ENCODE assay signal across 35 cellular contexts in genomic region chr16:1433263-1433560, GRCh38. TPM values are rescaled to one million over a fixed set of nuclear protein-coding genes. Genes with fewer than 3 reads are reported as not detected.
"Had no signal": no experiment of that assay in that cellular context is flagged by ENCODE, and none has a peak within 500 bp of the region (broad histone marks: within the 10 kb centered on the region; RNA-seq: fewer than 3 reads in every experiment).

No MANE protein-coding gene starts in this region.

- H3K27ac ChIP-seq: tibial nerve, WERI-Rb-1 had no signal

- H3K36me3 ChIP-seq: WERI-Rb-1 had no signal

- DNase-seq: activated CD4-positive, alpha-beta T cell treated with anti-CD3 and anti-CD28 coated beads for 48 hours; activated CD4-positive, alpha-beta T cell treated with anti-CD3 and anti-CD28 coated beads, Interleukin-2, amount 50 U/mL, for 48 hours; activated CD8-positive, alpha-beta memory T cell treated with anti-CD3 and anti-CD28 coated beads, Interleukin-2, amount 50 U/mL, for 4 hours; activated effector memory CD4-positive, alpha-beta T cell treated with anti-CD3 and anti-CD28 coated beads, Interleukin-2, amount 50 U/mL, for 16 hours; activated naive CD4-positive, alpha-beta T cell treated with anti-CD3 and anti-CD28 coated beads, Interleukin-2, amount 10 ng/mL, durations not matched to agents 7 days and 5 days; activated T-cell treated with anti-CD3 and anti-CD28 coated beads, Interleukin-2, amount 50 U/mL, for 1 hour; amygdala; caudate nucleus; cortex of kidney; head of caudate nucleus; islet precursor cell; mesenchymal stem cell; natural killer cell; SK-N-SH; stimulated activated CD4-positive, alpha-beta T cell treated with anti-CD3 and anti-CD28 coated beads, Interleukin-1b, Interleukin-23, amount 100 ng/mL, for 48 hours; stimulated activated CD4-positive, alpha-beta T cell treated with anti-CD3 and anti-CD28 coated beads, Interleukin-4, amount 100 ng/mL, for 4 hours; SW 1271; T1000; WERI-Rb-1 had no signal

- H3K4me1 Mint-ChIP-seq: activated naive CD4-positive, alpha-beta T cell treated with anti-CD3 and anti-CD28 coated beads, Interleukin-2, amount 10 ng/mL, durations not matched to agents 7 days and 5 days had no signal

- H3K36me3 Mint-ChIP-seq: activated naive CD4-positive, alpha-beta T cell treated with anti-CD3 and anti-CD28 coated beads, Interleukin-2, amount 10 ng/mL, durations not matched to agents 7 days and 5 days; natural killer cell had no signal

- H3K9me3 ChIP-seq: gastroesophageal sphincter, SK-N-SH, tibial nerve had no signal

- H3K4me3 ChIP-seq: smooth muscle cell, tibial nerve had no signal

- H3K9me3 Mint-ChIP-seq: activated naive CD4-positive, alpha-beta T cell treated with anti-CD3 and anti-CD28 coated beads, Interleukin-2, amount 10 ng/mL, durations not matched to agents 7 days and 5 days; activated T-helper 1 cell treated with anti-CD3 and anti-CD28 coated beads, Interleukin-12 subunit alpha, Interleukin-12 subunit beta, Interleukin-2, Interleukin-4 antibody, amounts not matched to agents 30 ng/mL and 10 ng/mL and 1 ng/mL, durations not matched to agents 14 hours and 24 hours and 36 hours; natural killer cell; T-helper 1 cell treated with Interleukin-12 subunit alpha and Interleukin-12 subunit beta and Interleukin-4 antibody, amounts not matched to agents 30 μg/mL and 1 μg/mL, for 36 hours had no signal

- ATAC-seq: activated CD4-positive, CD25-positive, alpha-beta regulatory T cell treated with anti-CD3 and anti-CD28 coated beads, Interleukin-2, amount 50 U/mL, for 24 hours; gastroesophageal sphincter had no signal

- H3K27ac Mint-ChIP-seq: activated naive CD4-positive, alpha-beta T cell treated with anti-CD3 and anti-CD28 coated beads, Interleukin-2, amount 10 ng/mL, durations not matched to agents 7 days and 5 days; activated T-helper 1 cell treated with anti-CD3 and anti-CD28 coated beads, Interleukin-12 subunit alpha, Interleukin-12 subunit beta, Interleukin-2, Interleukin-4 antibody, amounts not matched to agents 30 ng/mL and 10 ng/mL and 1 ng/mL, durations not matched to agents 14 hours and 24 hours and 36 hours; T-helper 1 cell treated with Interleukin-12 subunit alpha and Interleukin-12 subunit beta and Interleukin-4 antibody, amounts not matched to agents 30 μg/mL and 1 μg/mL, for 36 hours had no signal

- H3K4me3 Mint-ChIP-seq: activated naive CD4-positive, alpha-beta T cell treated with anti-CD3 and anti-CD28 coated beads, Interleukin-2, amount 10 ng/mL, durations not matched to agents 7 days and 5 days; activated T-helper 1 cell treated with anti-CD3 and anti-CD28 coated beads, Interleukin-12 subunit alpha, Interleukin-12 subunit beta, Interleukin-2, Interleukin-4 antibody, amounts not matched to agents 30 ng/mL and 10 ng/mL and 1 ng/mL, durations not matched to agents 14 hours and 24 hours and 36 hours; T-helper 1 cell treated with Interleukin-12 subunit alpha and Interleukin-12 subunit beta and Interleukin-4 antibody, amounts not matched to agents 30 μg/mL and 1 μg/mL, for 36 hours had no signal

RNA-seq across cellular contexts. Expression of gene PERCC1, which starts 2.3 kb away (rescaled TPM):
- total RNA-seq: activated T-helper 1 cell treated with anti-CD3 and anti-CD28 coated beads, Interleukin-12 subunit alpha, Interleukin-12 subunit beta, Interleukin-2, Interleukin-4 antibody, amounts not matched to agents 30 ng/mL and 10 ng/mL and 1 ng/mL, durations not matched to agents 14 hours and 24 hours and 36 hours; chondrocyte; endothelial cell of umbilical vein; fibroblast of lung; fibroblast of villous mesenchyme; lower leg skin; osteoblast; posterior vena cava; smooth muscle cell; temporal lobe; urinary bladder had no signal
- polyA plus RNA-seq: endothelial cell of umbilical vein, esophagus, fibroblast of lung, SK-N-SH, smooth muscle cell, urinary bladder had no signal

RNA-seq across cellular contexts. Expression of gene CCDC154, which starts 11.1 kb away (rescaled TPM):
- total RNA-seq: gastroesophageal sphincter, smooth muscle cell had no signal
